In the genomic region with DNA sequence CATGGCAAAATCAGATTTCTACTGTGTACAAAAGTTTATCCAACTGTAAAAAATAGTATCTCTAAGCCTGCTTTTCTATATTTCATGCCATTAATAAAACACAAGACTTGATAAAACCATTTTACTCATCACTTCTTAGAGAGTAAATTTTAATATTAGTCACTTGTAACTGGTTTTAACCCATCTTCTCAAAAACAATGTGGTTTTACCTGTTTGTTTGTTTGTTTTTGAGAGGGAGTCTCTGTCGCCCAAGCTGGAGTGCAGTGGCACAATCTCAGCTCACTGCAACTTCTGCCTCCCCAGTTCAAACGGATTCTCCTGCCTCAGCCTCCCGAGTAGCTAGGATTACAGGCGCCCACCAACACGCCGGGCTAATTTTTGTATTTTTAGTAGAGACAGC, we compare ENCODE assay signal across 1 cellular context.
TF ChIP-seq lines count a peak whose summit lies in the region.

No MANE protein-coding gene starts in this region.

TF ChIP-seq in HEK293, 187 proteins besides CTCF, POLR2A, EP300 and RAD21 (continued from another document):
- TF ChIP-seq, protein P1, sequence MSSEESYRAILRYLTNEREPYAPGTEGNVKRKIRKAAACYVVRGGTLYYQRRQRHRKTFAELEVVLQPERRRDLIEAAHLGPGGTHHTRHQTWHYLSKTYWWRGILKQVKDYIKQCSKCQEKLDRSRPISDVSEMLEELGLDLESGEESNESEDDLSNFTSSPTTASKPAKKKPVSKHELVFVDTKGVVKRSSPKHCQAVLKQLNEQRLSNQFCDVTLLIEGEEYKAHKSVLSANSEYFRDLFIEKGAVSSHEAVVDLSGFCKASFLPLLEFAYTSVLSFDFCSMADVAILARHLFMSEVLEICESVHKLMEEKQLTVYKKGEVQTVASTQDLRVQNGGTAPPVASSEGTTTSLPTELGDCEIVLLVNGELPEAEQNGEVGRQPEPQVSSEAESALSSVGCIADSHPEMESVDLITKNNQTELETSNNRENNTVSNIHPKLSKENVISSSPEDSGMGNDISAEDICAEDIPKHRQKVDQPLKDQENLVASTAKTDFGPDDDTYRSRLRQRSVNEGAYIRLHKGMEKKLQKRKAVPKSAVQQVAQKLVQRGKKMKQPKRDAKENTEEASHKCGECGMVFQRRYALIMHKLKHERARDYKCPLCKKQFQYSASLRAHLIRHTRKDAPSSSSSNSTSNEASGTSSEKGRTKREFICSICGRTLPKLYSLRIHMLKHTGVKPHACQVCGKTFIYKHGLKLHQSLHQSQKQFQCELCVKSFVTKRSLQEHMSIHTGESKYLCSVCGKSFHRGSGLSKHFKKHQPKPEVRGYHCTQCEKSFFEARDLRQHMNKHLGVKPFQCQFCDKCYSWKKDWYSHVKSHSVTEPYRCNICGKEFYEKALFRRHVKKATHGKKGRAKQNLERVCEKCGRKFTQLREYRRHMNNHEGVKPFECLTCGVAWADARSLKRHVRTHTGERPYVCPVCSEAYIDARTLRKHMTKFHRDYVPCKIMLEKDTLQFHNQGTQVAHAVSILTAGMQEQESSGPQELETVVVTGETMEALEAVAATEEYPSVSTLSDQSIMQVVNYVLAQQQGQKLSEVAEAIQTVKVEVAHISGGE (tag by site-specific recombination; conservative IDR thresholded peaks at IDR 0.05; ENCODE audit: low read depth), result no peak
- no peak for TF ChIP-seq ZNF791 (tag by site-specific recombination; IDR thresholded peaks at IDR 0.05)
- no peak for TF ChIP-seq ZNF560 (tag by site-specific recombination; IDR thresholded peaks at IDR 0.05; ENCODE audit: borderline replicate concordance)
